In genomic region chr9:13089721-13090120, GRCh38 we compare ENCODE assay signal across 14 cellular contexts.
DNase-seq lines count a peak whose midpoint lies in the region; ATAC-seq, FAIRE-seq and TF ChIP-seq lines count a peak whose summit lies in the region.
"Had no signal": no experiment of that assay in that cellular context is flagged by ENCODE, and none has a peak within 500 bp of the region (broad histone marks: within the 10 kb centered on the region; RNA-seq: fewer than 3 reads in every experiment).

No MANE protein-coding gene starts in this region.

- FAIRE-seq in A204.1 (lab: Jason Lieb, UNC), result peak; percentile 79
- peak; percentile 83 for FAIRE-seq in A549 (lab: Jason Lieb, UNC)
- peak; percentile 12 for FAIRE-seq in endometrium (lab: Jason Lieb, UNC)
- FAIRE-seq: H54 had no signal

- ATAC-seq in A549, result no peak
- no peak for ATAC-seq in activated CD8-positive, alpha-beta T cell treated with anti-CD3 and anti-CD28 coated beads, Interleukin-2, amount 10 ng/mL, durations not matched to agents 7 days and 5 days

- H3K4me2 ChIP-seq in A549 (no peak overlapping the region), osteoblast (ENCODE audit: insufficient read depth, low read length) (no peak overlapping the region)
- H3K4me2 ChIP-seq: BLaER1, GM23338 had no signal

- H3K9me3 ChIP-seq in A549 (no peaks in the 10 kb centered on the region), osteoblast (ENCODE audit: low read depth, low read length) (no peaks in the 10 kb centered on the region)
- H3K9me3 ChIP-seq: BLaER1 had no signal

- POLR2A ChIA-PET in A549 (lab: Yijun Ruan, JAX), result no interaction called here
- POLR2A ChIA-PET in activated CD8-positive, alpha-beta T cell treated with anti-CD3 and anti-CD28 coated beads, Interleukin-2, amount 10 ng/mL, durations not matched to agents 7 days and 5 days (lab: Charles Lee), result no interaction called here

- CTCF ChIA-PET in A549 (lab: Yijun Ruan, JAX), result interaction anchor here (0.6 to 5.4 kb wide), 28 partner anchors 10 to 1344 kb away, joined by 3 to 40 read pairs (median 4); partner anchors contain the start of gene MPDZ
- CTCF ChIA-PET in activated CD8-positive, alpha-beta T cell treated with anti-CD3 and anti-CD28 coated beads, Interleukin-2, amount 10 ng/mL, durations not matched to agents 7 days and 5 days (lab: Charles Lee), result no interaction called here

- DNase-seq in A549 (ENCODE audit: low read depth in 1 of 2, low spot score in 1 of 2) (no peak), osteoblast (ENCODE audit: insufficient read length, low spot score, missing footprints) (peak; percentile 72), COLO829 (ENCODE audit: low spot score) (no peak)
- DNase-seq in activated CD8-positive, alpha-beta T cell treated with anti-CD3 and anti-CD28 coated beads, Interleukin-2, amount 10 ng/mL, durations not matched to agents 7 days and 5 days, result no peak
- DNase-seq: Calu3; CD4-positive, alpha-beta memory T cell; GF-D8; HCEC 1CT had no signal

- no peaks in the 10 kb centered on the region for H3K9me3 Mint-ChIP-seq in activated CD8-positive, alpha-beta T cell treated with anti-CD3 and anti-CD28 coated beads, Interleukin-2, amount 10 ng/mL, durations not matched to agents 7 days and 5 days (ENCODE audit: insufficient read depth)
- H3K9me3 Mint-ChIP-seq: CD14-positive monocyte, GM23338 had no signal

- H3K4me1 ChIP-seq in A549 (no peaks in the 10 kb centered on the region), osteoblast (ENCODE audit: insufficient read depth, low read length) (no peaks in the 10 kb centered on the region)
- H3K4me1 ChIP-seq: BLaER1 had no signal

- peaks cover 2% of the 10 kb centered on the region for H3K27me3 ChIP-seq in osteoblast (ENCODE audit: insufficient read depth, low read length)
- H3K27me3 ChIP-seq: BLaER1 had no signal

- TF ChIP-seq POLR2A in A549 (IDR thresholded peaks at IDR 0.05; ENCODE audit: low read length), result no peak

- H3K36me3 Mint-ChIP-seq in activated CD8-positive, alpha-beta T cell treated with anti-CD3 and anti-CD28 coated beads, Interleukin-2, amount 10 ng/mL, durations not matched to agents 7 days and 5 days (ENCODE audit: low read depth), result no peaks in the 10 kb centered on the region
- H3K36me3 Mint-ChIP-seq: CD14-positive monocyte; CD4-positive, alpha-beta memory T cell had no signal

- H3K4me1 Mint-ChIP-seq in activated CD8-positive, alpha-beta T cell treated with anti-CD3 and anti-CD28 coated beads, Interleukin-2, amount 10 ng/mL, durations not matched to agents 7 days and 5 days (ENCODE audit: low read depth), result no peaks in the 10 kb centered on the region
- H3K4me1 Mint-ChIP-seq: CD14-positive monocyte; CD4-positive, alpha-beta memory T cell had no signal

- no peak for TF ChIP-seq RAD21 in A549 (conservative IDR thresholded peaks at IDR 0.05 in 1 of 2, IDR thresholded peaks at IDR 0.05 in 1 of 2)

- H3K27me3 Mint-ChIP-seq in activated CD8-positive, alpha-beta T cell treated with anti-CD3 and anti-CD28 coated beads, Interleukin-2, amount 10 ng/mL, durations not matched to agents 7 days and 5 days (ENCODE audit: low read depth), result no peaks in the 10 kb centered on the region
- H3K27me3 Mint-ChIP-seq: CD4-positive, alpha-beta memory T cell had no signal

- no peak overlapping the region for H2AFZ ChIP-seq in osteoblast (ENCODE audit: low read length)
- H2AFZ ChIP-seq: GM23338 had no signal

- no peak for TF ChIP-seq EP300 in A549 (IDR thresholded peaks at IDR 0.05)

- H3K27ac ChIP-seq in A549, result no peak overlapping the region
- H3K27ac ChIP-seq in osteoblast (ENCODE audit: low read depth, low read length), result no peak overlapping the region
- H3K27ac ChIP-seq: BLaER1 had no signal

- H3K79me2 ChIP-seq in osteoblast (ENCODE audit: insufficient read depth, low read length), result no peaks in the 10 kb centered on the region

- H3K4me3 Mint-ChIP-seq in activated CD8-positive, alpha-beta T cell treated with anti-CD3 and anti-CD28 coated beads, Interleukin-2, amount 10 ng/mL, durations not matched to agents 7 days and 5 days, result no peak overlapping the region
- H3K4me3 Mint-ChIP-seq: CD14-positive monocyte; CD4-positive, alpha-beta memory T cell; GM23338 had no signal

- H3K36me3 ChIP-seq in osteoblast (ENCODE audit: insufficient read depth, low read length), result no peaks in the 10 kb centered on the region
- H3K36me3 ChIP-seq: BLaER1 had no signal

- H4K20me1 ChIP-seq in osteoblast (ENCODE audit: insufficient read depth, low read length), result no peaks in the 10 kb centered on the region
- H4K20me1 ChIP-seq: BLaER1 had no signal

- no peak overlapping the region for H3K27ac Mint-ChIP-seq in activated CD8-positive, alpha-beta T cell treated with anti-CD3 and anti-CD28 coated beads, Interleukin-2, amount 10 ng/mL, durations not matched to agents 7 days and 5 days
- H3K27ac Mint-ChIP-seq: CD14-positive monocyte; CD4-positive, alpha-beta memory T cell had no signal

- no peak overlapping the region for H3K4me3 ChIP-seq in A549
- no peak overlapping the region for H3K4me3 ChIP-seq in osteoblast (ENCODE audit: insufficient read depth, low read length)
- H3K4me3 ChIP-seq: BLaER1, GM23338 had no signal

- TF ChIP-seq CTCF in A549 (IDR thresholded peaks at IDR 0.05) (no peak), osteoblast (IDR thresholded peaks at IDR 0.05; ENCODE audit: extremely low read depth, low read depth, low read length) (no peak)

TF ChIP-seq in A549, 52 proteins besides CTCF, POLR2A, EP300 and RAD21:
- TF ChIP-seq PHF8 (IDR thresholded peaks at IDR 0.05; ENCODE audit: borderline replicate concordance, low read depth), result no peak
- no peak for TF ChIP-seq REST (IDR thresholded peaks at IDR 0.05)
- TF ChIP-seq HMGXB4 (CRISPR knock-in tag; IDR thresholded peaks at IDR 0.05; ENCODE audit: borderline replicate concordance), result no peak
- no peak for TF ChIP-seq HDAC2 (IDR thresholded peaks at IDR 0.05)
- no peak for TF ChIP-seq FOXS1 (CRISPR knock-in tag; IDR thresholded peaks at IDR 0.05)
- TF ChIP-seq POLR2AphosphoS2 (conservative IDR thresholded peaks at IDR 0.05; ENCODE audit: low read length), result no peak
- TF ChIP-seq GATA3 (IDR thresholded peaks at IDR 0.05; ENCODE audit: borderline replicate concordance), result no peak
- TF ChIP-seq NPAS2 (CRISPR knock-in tag; IDR thresholded peaks at IDR 0.05; ENCODE audit: borderline replicate concordance), result no peak
- TF ChIP-seq ZFP36 (IDR thresholded peaks at IDR 0.05; ENCODE audit: borderline replicate concordance, partially characterized antibody), result no peak
- no peak for TF ChIP-seq TFCP2L1 (CRISPR knock-in tag; IDR thresholded peaks at IDR 0.05)
- TF ChIP-seq NFE2L2 (conservative IDR thresholded peaks at IDR 0.05; ENCODE audit: low read length), result no peak
- no peak for TF ChIP-seq JUN (IDR thresholded peaks at IDR 0.05)
- no peak for TF ChIP-seq ZC3H11A (IDR thresholded peaks at IDR 0.05)
- TF ChIP-seq EHF (CRISPR knock-in tag; IDR thresholded peaks at IDR 0.05), result no peak
- TF ChIP-seq HEYL (CRISPR knock-in tag; IDR thresholded peaks at IDR 0.05), result no peak
